ENCODE assay signal across 12 cellular contexts in the genomic region with DNA sequence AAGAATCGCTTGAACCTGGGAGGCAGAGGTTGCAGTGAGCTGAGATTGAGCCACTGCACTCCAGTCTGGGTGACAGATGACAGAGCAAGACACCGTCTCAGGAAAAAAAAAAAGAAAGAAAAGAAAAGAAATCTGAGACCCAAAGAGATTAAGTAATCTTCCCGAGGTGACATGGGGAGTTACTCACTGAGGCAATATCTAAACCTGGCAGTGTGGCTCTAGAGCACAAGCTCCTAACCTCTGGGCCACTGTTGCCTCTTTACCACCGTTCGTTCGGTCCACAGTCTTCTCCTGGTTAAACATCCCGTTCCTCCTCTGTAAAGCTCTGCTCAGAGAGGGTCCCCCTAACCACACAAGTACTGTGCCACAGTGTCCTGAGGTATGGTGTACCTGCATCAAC. TPM values are rescaled to one million over a fixed set of nuclear protein-coding genes. Genes with fewer than 3 reads are reported as not detected.
DNase-seq lines count a peak whose midpoint lies in the region; ATAC-seq and TF ChIP-seq lines count a peak whose summit lies in the region.
"Had no signal": no experiment of that assay in that cellular context is flagged by ENCODE, and none has a peak within 500 bp of the region (broad histone marks: within the 10 kb centered on the region; RNA-seq: fewer than 3 reads in every experiment).

No MANE protein-coding gene starts in this region.

- no peaks in the 10 kb centered on the region for H3K36me3 ChIP-seq in iPS-20b (ENCODE audit: insufficient read depth, low read depth, low read length)

- H3K4me3 Mint-ChIP-seq in activated T-cell treated with anti-CD3 and anti-CD28 coated beads, Interleukin-2, amount 50 U/mL, for 72 hours, result peak overlapping the region; percentile 95 to 97
- peak overlapping the region; percentile 96 for H3K4me3 Mint-ChIP-seq in activated CD8-positive, alpha-beta T cell treated with anti-CD3 and anti-CD28 coated beads, Interleukin-2, amount 10 ng/mL, durations not matched to agents 7 days and 5 days
- H3K4me3 Mint-ChIP-seq in stimulated activated memory B cell treated with anti-CD40 and anti-IgM and Interleukin-4, amounts not matched to agents 10 μg/mL and 1 μg/mL and 100 μg/mL, for 72 hours, result peak overlapping the region; percentile 40

- H3K27ac Mint-ChIP-seq in activated T-cell treated with anti-CD3 and anti-CD28 coated beads, Interleukin-2, amount 50 U/mL, for 72 hours, result peak overlapping the region; percentile 68
- no peak overlapping the region for H3K27ac Mint-ChIP-seq in activated CD8-positive, alpha-beta T cell treated with anti-CD3 and anti-CD28 coated beads, Interleukin-2, amount 10 ng/mL, durations not matched to agents 7 days and 5 days
- H3K27ac Mint-ChIP-seq in stimulated activated memory B cell treated with anti-CD40 and anti-IgM and Interleukin-4, amounts not matched to agents 10 μg/mL and 1 μg/mL and 100 μg/mL, for 72 hours, result no peak overlapping the region

- H3K36me3 Mint-ChIP-seq in activated T-cell treated with anti-CD3 and anti-CD28 coated beads, Interleukin-2, amount 50 U/mL, for 72 hours (ENCODE audit: insufficient read depth in 2 of 2), result peaks cover 0 to 7% of the 10 kb centered on the region in 2 donors
- peaks cover 8% of the 10 kb centered on the region for H3K36me3 Mint-ChIP-seq in activated CD8-positive, alpha-beta T cell treated with anti-CD3 and anti-CD28 coated beads, Interleukin-2, amount 10 ng/mL, durations not matched to agents 7 days and 5 days (ENCODE audit: low read depth)
- peaks cover 6% of the 10 kb centered on the region for H3K36me3 Mint-ChIP-seq in stimulated activated memory B cell treated with anti-CD40 and anti-IgM and Interleukin-4, amounts not matched to agents 10 μg/mL and 1 μg/mL and 100 μg/mL, for 72 hours

- no peaks in the 10 kb centered on the region for H3K27me3 Mint-ChIP-seq in activated T-cell treated with anti-CD3 and anti-CD28 coated beads, Interleukin-2, amount 50 U/mL, for 72 hours (ENCODE audit: low read depth)
- H3K27me3 Mint-ChIP-seq in activated CD8-positive, alpha-beta T cell treated with anti-CD3 and anti-CD28 coated beads, Interleukin-2, amount 10 ng/mL, durations not matched to agents 7 days and 5 days (ENCODE audit: low read depth), result no peaks in the 10 kb centered on the region
- H3K27me3 Mint-ChIP-seq in stimulated activated memory B cell treated with anti-CD40 and anti-IgM and Interleukin-4, amounts not matched to agents 10 μg/mL and 1 μg/mL and 100 μg/mL, for 72 hours, result no peaks in the 10 kb centered on the region

- in situ Hi-C loops in GM13977 (cut with MboI; ENCODE audit: low pct_unique_long_range_greater_than_20kb, low sequenced_read_pairs, unreplicated experiment), result no loop called here

- CTCF ChIA-PET in activated CD8-positive, alpha-beta T cell treated with anti-CD3 and anti-CD28 coated beads, Interleukin-2, amount 10 ng/mL, durations not matched to agents 7 days and 5 days (lab: Charles Lee), result interaction anchor here (1.0 to 7.0 kb wide), 5 partner anchors 9 to 93 kb away, joined by 4 to 86 read pairs (median 6); no protein-coding TSS in a partner anchor

- POLR2A ChIA-PET in activated CD8-positive, alpha-beta T cell treated with anti-CD3 and anti-CD28 coated beads, Interleukin-2, amount 10 ng/mL, durations not matched to agents 7 days and 5 days (lab: Charles Lee), result no interaction called here

- DNase-seq in activated T-cell treated with anti-CD3 and anti-CD28 coated beads, Interleukin-2, amount 50 U/mL, for 72 hours, result no peak
- DNase-seq in activated T-cell treated with anti-CD3 and anti-CD28 coated beads for 4 hours, result no peak
- no peak for DNase-seq in activated CD8-positive, alpha-beta T cell treated with anti-CD3 and anti-CD28 coated beads, Interleukin-2, amount 10 ng/mL, durations not matched to agents 7 days and 5 days
- no peak for DNase-seq in GM13977 (ENCODE audit: low spot score)
- no peak for DNase-seq in A172 (ENCODE audit: low spot score)
- DNase-seq: dorsolateral prefrontal cortex, NCI-H1436 treated with DMSO at 0.1 percent for 48 hours, T-helper 9 cell, thyroid gland had no signal

- H3K27ac ChIP-seq in iPS-20b (ENCODE audit: low read length), result no peak overlapping the region

- H3K9me3 Mint-ChIP-seq in activated T-cell treated with anti-CD3 and anti-CD28 coated beads, Interleukin-2, amount 50 U/mL, for 72 hours, result no peaks in the 10 kb centered on the region
- H3K9me3 Mint-ChIP-seq in activated CD8-positive, alpha-beta T cell treated with anti-CD3 and anti-CD28 coated beads, Interleukin-2, amount 10 ng/mL, durations not matched to agents 7 days and 5 days (ENCODE audit: insufficient read depth), result no peaks in the 10 kb centered on the region
- H3K9me3 Mint-ChIP-seq in stimulated activated memory B cell treated with anti-CD40 and anti-IgM and Interleukin-4, amounts not matched to agents 10 μg/mL and 1 μg/mL and 100 μg/mL, for 72 hours, result no peaks in the 10 kb centered on the region

- no peaks in the 10 kb centered on the region for H3K27me3 ChIP-seq in iPS-20b (ENCODE audit: insufficient read depth, low read length)
- H3K27me3 ChIP-seq: dorsolateral prefrontal cortex, thyroid gland had no signal

- no peak overlapping the region for H3K9ac ChIP-seq in iPS-20b (ENCODE audit: low read depth, low read length)

- no peaks in the 10 kb centered on the region for H3K9me3 ChIP-seq in iPS-20b (ENCODE audit: insufficient read depth, low read depth, low read length)
- H3K9me3 ChIP-seq: thyroid gland had no signal

- no peak for ATAC-seq in activated T-cell treated with anti-CD3 and anti-CD28 coated beads, Interleukin-2, amount 50 U/mL, for 72 hours (replicated peaks in 1 of 2)
- no peak for ATAC-seq in activated CD8-positive, alpha-beta T cell treated with anti-CD3 and anti-CD28 coated beads, Interleukin-2, amount 10 ng/mL, durations not matched to agents 7 days and 5 days
- no peak for ATAC-seq in stimulated activated memory B cell treated with anti-CD40 and anti-IgM and Interleukin-4, amounts not matched to agents 10 μg/mL and 1 μg/mL and 100 μg/mL, for 72 hours
- no peak for ATAC-seq in GM18511 (IDR thresholded peaks at IDR 0.05; ENCODE audit: unreplicated experiment)

- peak overlapping the region; percentile 95; the same call in 1 of the 2 replicates for H3K4me3 ChIP-seq in iPS-20b (ENCODE audit: low read length)

- H3K4me1 ChIP-seq in iPS-20b (ENCODE audit: insufficient read depth, low read length), result no peaks in the 10 kb centered on the region

- no peak for TF ChIP-seq CTCF in GM13977 (IDR thresholded peaks at IDR 0.05; ENCODE audit: extremely low read depth, insufficient read depth, missing control alignments)

- peaks cover 27% of the 10 kb centered on the region for H3K4me1 Mint-ChIP-seq in activated T-cell treated with anti-CD3 and anti-CD28 coated beads, Interleukin-2, amount 50 U/mL, for 72 hours (ENCODE audit: low read depth)
- peaks cover 21% of the 10 kb centered on the region for H3K4me1 Mint-ChIP-seq in activated CD8-positive, alpha-beta T cell treated with anti-CD3 and anti-CD28 coated beads, Interleukin-2, amount 10 ng/mL, durations not matched to agents 7 days and 5 days (ENCODE audit: low read depth)
- H3K4me1 Mint-ChIP-seq in stimulated activated memory B cell treated with anti-CD40 and anti-IgM and Interleukin-4, amounts not matched to agents 10 μg/mL and 1 μg/mL and 100 μg/mL, for 72 hours, result peaks cover 27% of the 10 kb centered on the region

RNA-seq across cellular contexts. Expression of a gene that starts 1.5 kb away (rescaled TPM):
- total RNA-seq in activated T-cell treated with anti-CD3 and anti-CD28 coated beads, Interleukin-2, amount 50 U/mL, for 72 hours, result 10 to 100 TPM; 44.1 to 47.4 TPM
- 10 to 100 TPM; 24.9 to 27.1 TPM for total RNA-seq in activated CD8-positive, alpha-beta T cell treated with anti-CD3 and anti-CD28 coated beads, Interleukin-2, amount 10 ng/mL, durations not matched to agents 7 days and 5 days
- 15.3 and 21.5 TPM in 2 replicates for total RNA-seq in A172 (2014; rRNA removed; shearing (Covaris generic))

RNA-seq across cellular contexts. Expression of a gene that starts 23.2 kb away (rescaled TPM):
- total RNA-seq in activated T-cell treated with anti-CD3 and anti-CD28 coated beads, Interleukin-2, amount 50 U/mL, for 72 hours, result 10 to 100 TPM; 26.8 to 30.7 TPM
- total RNA-seq in activated CD8-positive, alpha-beta T cell treated with anti-CD3 and anti-CD28 coated beads, Interleukin-2, amount 10 ng/mL, durations not matched to agents 7 days and 5 days, result 10 to 100 TPM; 27.6 to 31.9 TPM
- total RNA-seq in A172 (2014; rRNA removed; shearing (Covaris generic)), result 109 and 110 TPM in 2 replicates

RNA-seq across cellular contexts. Expression of a gene that starts 32.8 kb away (rescaled TPM):
- 10 to 100 TPM; 63.4 to 71.5 TPM for total RNA-seq in activated T-cell treated with anti-CD3 and anti-CD28 coated beads, Interleukin-2, amount 50 U/mL, for 72 hours
- 10 to 100 TPM; 84.2 to 88.2 TPM for total RNA-seq in activated CD8-positive, alpha-beta T cell treated with anti-CD3 and anti-CD28 coated beads, Interleukin-2, amount 10 ng/mL, durations not matched to agents 7 days and 5 days
- total RNA-seq in A172 (2014; rRNA removed; shearing (Covaris generic)), result 59.0 and 68.0 TPM in 2 replicates

RNA-seq across cellular contexts. Expression of a gene that starts 44.3 kb away (rescaled TPM):
- 1 to 10 TPM; 5.5 to 9.0 TPM for total RNA-seq in activated T-cell treated with anti-CD3 and anti-CD28 coated beads, Interleukin-2, amount 50 U/mL, for 72 hours
- 1 to 10 TPM; 7.1 to 7.3 TPM for total RNA-seq in activated CD8-positive, alpha-beta T cell treated with anti-CD3 and anti-CD28 coated beads, Interleukin-2, amount 10 ng/mL, durations not matched to agents 7 days and 5 days
- 19.6 and 22.9 TPM in 2 replicates for total RNA-seq in A172 (2014; rRNA removed; shearing (Covaris generic))

RNA-seq across cellular contexts. Expression of a gene that starts 45.5 kb away (rescaled TPM):
- total RNA-seq in activated T-cell treated with anti-CD3 and anti-CD28 coated beads, Interleukin-2, amount 50 U/mL, for 72 hours, result 100 to 1,000 TPM in 1 of 2 donors, 10 to 100 TPM in 1; 83.2 to 107 TPM
- 10 to 100 TPM; 62.3 to 67.9 TPM for total RNA-seq in activated CD8-positive, alpha-beta T cell treated with anti-CD3 and anti-CD28 coated beads, Interleukin-2, amount 10 ng/mL, durations not matched to agents 7 days and 5 days
- 47.9 and 73.3 TPM in 2 replicates for total RNA-seq in A172 (2014; rRNA removed; shearing (Covaris generic))

Comparison
In these comparisons a context has a peak if more than half of its experiments do, and no peak if none do; other contexts are left out.
1. H3K4me3 Mint-ChIP-seq: peak in every context shown above with its lines; median percentile 96 in activated T-cell treated with anti-CD3 and anti-CD28 coated beads, Interleukin-2, amount 50 U/mL, for 72 hours; 96 in activated CD8-positive, alpha-beta T cell treated with anti-CD3 and anti-CD28 coated beads, Interleukin-2, amount 10 ng/mL, durations not matched to agents 7 days and 5 days; 40 in stimulated activated memory B cell treated with anti-CD40 and anti-IgM and Interleukin-4, amounts not matched to agents 10 μg/mL and 1 μg/mL and 100 μg/mL, for 72 hours.